ENCODE assay signal across 27 cellular contexts in genomic region chr3:181729071-181729915, GRCh38. TPM values are rescaled to one million over a fixed set of nuclear protein-coding genes. Genes with fewer than 3 reads are reported as not detected.
A peak's percentile ranks its signal among the peaks of the same experiment; 100 is the strongest.
DNase-seq lines count a peak whose midpoint lies in the region; ATAC-seq, FAIRE-seq and TF ChIP-seq lines count a peak whose summit lies in the region.
"Had no signal": no experiment of that assay in that cellular context is flagged by ENCODE, and none has a peak within 500 bp of the region (broad histone marks: within the 10 kb centered on the region; RNA-seq: fewer than 3 reads in every experiment).

No MANE protein-coding gene starts in this region.

- intact Hi-C loops in natural killer cell (cut with micrococcal nuclease): no loop called here

- in situ Hi-C loops in KBM-7 (cut with MboI; ENCODE audit: low pct_unique_long_range_greater_than_20kb, low sequenced_read_pairs): no loop called here

- H3K36me3 Mint-ChIP-seq in natural killer cell: peaks cover 23% of the 10 kb centered on the region
- peaks cover 23% of the 10 kb centered on the region for H3K36me3 Mint-ChIP-seq in natural killer cell treated with Interleukin-12 subunit alpha and Interleukin-12 subunit beta and Interleukin-15 and Interleukin-18, amount 100 ng/mL, for 72 hours
- no peaks in the 10 kb centered on the region for H3K36me3 Mint-ChIP-seq in nephron progenitor cell (ENCODE audit: low read depth)

- H3K4me1 Mint-ChIP-seq in natural killer cell (peaks cover 5 to 14% of the 10 kb centered on the region in 2 donors), nephron progenitor cell (peaks cover 69% of the 10 kb centered on the region)
- H3K4me1 Mint-ChIP-seq in natural killer cell treated with Interleukin-12 subunit alpha and Interleukin-12 subunit beta and Interleukin-15 and Interleukin-18, amount 100 ng/mL, for 72 hours (ENCODE audit: low read depth in 2 of 2): peaks cover 0 to 7% of the 10 kb centered on the region in 2 donors

- H3K27me3 Mint-ChIP-seq in natural killer cell (ENCODE audit: low read depth in 2 of 2): peaks cover 54 to 56% of the 10 kb centered on the region in 2 donors
- peaks cover 47 to 62% of the 10 kb centered on the region in 2 donors for H3K27me3 Mint-ChIP-seq in natural killer cell treated with Interleukin-12 subunit alpha and Interleukin-12 subunit beta and Interleukin-15 and Interleukin-18, amount 100 ng/mL, for 72 hours
- peaks cover 67% of the 10 kb centered on the region for H3K27me3 Mint-ChIP-seq in nephron progenitor cell (ENCODE audit: low read depth, poor library complexity)

- H3K9me3 Mint-ChIP-seq in natural killer cell (peaks cover 3 to 5% of the 10 kb centered on the region in 2 donors), nephron progenitor cell (peaks cover 7% of the 10 kb centered on the region)
- H3K9me3 Mint-ChIP-seq in natural killer cell treated with Interleukin-12 subunit alpha and Interleukin-12 subunit beta and Interleukin-15 and Interleukin-18, amount 100 ng/mL, for 72 hours: peaks cover 2% of the 10 kb centered on the region

- H3K27ac Mint-ChIP-seq in natural killer cell (no peak overlapping the region), nephron progenitor cell (no peak overlapping the region)
- H3K27ac Mint-ChIP-seq in natural killer cell treated with Interleukin-12 subunit alpha and Interleukin-12 subunit beta and Interleukin-15 and Interleukin-18, amount 100 ng/mL, for 72 hours: no peak overlapping the region
- H3K27ac Mint-ChIP-seq: activated naive CD8-positive, alpha-beta T cell; activated T-helper 2 cell treated with anti-CD3 and anti-CD28 coated beads, Interferon-gamma antibody, Interleukin-2, Interleukin-4, amounts not matched to agents 10 μg/mL and 5 μg/mL and 100 μg/mL, durations not matched to agents 14 hours and 24 hours and 36 hours; effector memory CD8-positive, alpha-beta T cell; memory B cell had no signal

- ATAC-seq in natural killer cell: no peak
- ATAC-seq in natural killer cell treated with Interleukin-12 subunit alpha and Interleukin-12 subunit beta and Interleukin-15 and Interleukin-18, amount 100 ng/mL, for 72 hours: no peak
- ATAC-seq: effector memory CD8-positive, alpha-beta T cell; gastrocnemius medialis; sciatic nerve had no signal

- H3K4me3 Mint-ChIP-seq in natural killer cell (peak overlapping the region; percentile 4), nephron progenitor cell (peak overlapping the region; percentile 24)
- no peak overlapping the region for H3K4me3 Mint-ChIP-seq in natural killer cell treated with Interleukin-12 subunit alpha and Interleukin-12 subunit beta and Interleukin-15 and Interleukin-18, amount 100 ng/mL, for 72 hours
- H3K4me3 Mint-ChIP-seq: activated naive CD8-positive, alpha-beta T cell; effector memory CD8-positive, alpha-beta T cell; memory B cell had no signal

- H3K27ac ChIP-seq in cingulate gyrus (ENCODE audit: low read depth, low read length): peak overlapping the region; percentile 91
- H3K27ac ChIP-seq: BLaER1 treated with 17β-estradiol and CSF1 and Interleukin-3, amounts not matched to agents 10 nM and 100 nM; esophagus squamous epithelium; gastrocnemius medialis; parathyroid adenoma; PC-9 had no signal

- no peak for FAIRE-seq in GM19239 (lab: Jason Lieb, UNC)

- DNase-seq in natural killer cell (no peak), nephron progenitor cell (no peak), GM19239 (ENCODE audit: insufficient read length, low spot score) (no peak), KBM-7 (no peak), NCI-H2029 (lab: John Stamatoyannopoulos, UW) (no peak), NCI-H1694 treated with DMSO at 0.1 percent for 48 hours (lab: John Stamatoyannopoulos, UW) (no peak)
- no peak for DNase-seq in natural killer cell treated with Interleukin-12 subunit alpha and Interleukin-12 subunit beta and Interleukin-15 and Interleukin-18, amount 100 ng/mL, for 72 hours (ENCODE audit: low spot score)
- DNase-seq: ACHN; activated CD4-positive, alpha-beta T cell treated with anti-CD3 and anti-CD28 coated beads for 48 hours; Caco-2; effector memory CD8-positive, alpha-beta T cell; esophagus squamous epithelium; gastrocnemius medialis; Kasumi-1; naive B cell; SHP77 treated with DMSO at 0.1 percent for 48 hours; stimulated activated CD8-positive, alpha-beta memory T cell treated with anti-CD3 and anti-CD28 coated beads, Interleukin-4, amount 100 ng/mL, for 48 hours had no signal

- TF ChIP-seq CTCF in natural killer cell (IDR thresholded peaks at IDR 0.05) (no peak), nephron progenitor cell (IDR thresholded peaks at IDR 0.05) (no peak)

RNA-seq across cellular contexts. Expression of gene SOX2, which starts 17.6 kb away (rescaled TPM):
- total RNA-seq in natural killer cell: not detected
- not detected for total RNA-seq in natural killer cell treated with Interleukin-12 subunit alpha and Interleukin-12 subunit beta and Interleukin-15 and Interleukin-18, amount 100 ng/mL, for 72 hours
- total RNA-seq: activated T-helper 2 cell treated with anti-CD3 and anti-CD28 coated beads, Interferon-gamma antibody, Interleukin-2, Interleukin-4, amounts not matched to agents 10 μg/mL and 5 μg/mL and 100 μg/mL, durations not matched to agents 14 hours and 24 hours and 36 hours; HT1080; kidney epithelial cell; PC-9 had no signal
